Comparison of ENCODE assay signal across 15 cellular contexts in the genomic region with DNA sequence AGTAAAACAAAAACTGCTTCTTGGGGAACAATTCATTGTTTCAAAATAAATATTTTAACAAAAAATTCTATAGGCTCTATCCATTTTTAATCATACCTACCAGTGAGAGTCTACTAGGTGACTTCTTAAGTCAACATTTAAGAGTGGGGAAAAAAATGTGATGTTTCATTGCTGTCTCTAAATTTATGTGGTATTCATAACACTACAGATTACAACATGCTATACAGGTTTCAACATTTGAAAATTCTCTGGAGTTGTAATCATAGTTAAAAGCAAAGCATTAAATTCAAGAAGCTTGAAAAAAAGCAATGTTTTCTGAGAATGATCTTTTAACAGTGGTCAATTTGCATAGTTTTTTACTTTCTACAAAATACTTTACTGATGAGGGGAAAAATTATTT. TPM values are rescaled to one million over a fixed set of nuclear protein-coding genes. Genes with fewer than 3 reads are reported as not detected.
DNase-seq lines count a peak whose midpoint lies in the region; ATAC-seq and TF ChIP-seq lines count a peak whose summit lies in the region.
"Had no signal": no experiment of that assay in that cellular context is flagged by ENCODE, and none has a peak within 500 bp of the region (broad histone marks: within the 10 kb centered on the region; RNA-seq: fewer than 3 reads in every experiment).

No MANE protein-coding gene starts in this region.

- peak; percentile 66 for DNase-seq in GM23248
- no peak for DNase-seq in RWPE2 (ENCODE audit: low spot score)
- no peak for DNase-seq in epithelial cell of prostate (ENCODE audit: low read depth, low spot score)
- no peak for DNase-seq in mesenchymal stem cell
- DNase-seq in stimulated activated naive CD8-positive, alpha-beta T cell treated with anti-CD3 and anti-CD28 coated beads, Interleukin-15, Interleukin-2, amounts not matched to agents 100 U/mL and 50 U/mL, for 24 hours = no peak
- DNase-seq: Calu3; CD4-positive, CD25-positive, alpha-beta regulatory T cell; Kasumi-1; NCI-H1417; NCI-H2029; NCI-H2171 treated with DMSO at 0.1 percent for 48 hours; NCI-H82; Peyer's patch had no signal

- H3K79me2 ChIP-seq in GM23248 (ENCODE audit: insufficient read depth) = peaks cover 79% of the 10 kb centered on the region

- H2BK5ac ChIP-seq in mesenchymal stem cell (ENCODE audit: low read depth, low read length, poor library complexity, severe bottlenecking) = no peak overlapping the region

- H4K91ac ChIP-seq in mesenchymal stem cell (ENCODE audit: low read length) = no peak overlapping the region

- ATAC-seq in RWPE2 (ENCODE audit: low read depth) (peak; percentile 81), HG03457 (IDR thresholded peaks at IDR 0.05; ENCODE audit: unreplicated experiment) (no peak), GM21423 (IDR thresholded peaks at IDR 0.05; ENCODE audit: unreplicated experiment) (no peak)
- ATAC-seq in stimulated activated naive CD8-positive, alpha-beta T cell treated with anti-CD3 and anti-CD28 coated beads, Interleukin-15, Interleukin-2, amounts not matched to agents 100 U/mL and 50 U/mL, for 24 hours = no peak

- in situ Hi-C loops in GM23248 (cut with MboI) = no loop called here

- peak overlapping the region; percentile 45 for H3K4me2 ChIP-seq in GM23248 (ENCODE audit: unreplicated experiment)
- no peak overlapping the region for H3K4me2 ChIP-seq in mesenchymal stem cell (ENCODE audit: low read length, poor library complexity, severe bottlenecking)

- no peaks in the 10 kb centered on the region for H3K9me2 ChIP-seq in GM23248 (ENCODE audit: insufficient read depth)

- H3K9ac ChIP-seq in GM23248 = no peak overlapping the region
- peak overlapping the region; percentile 23 for H3K9ac ChIP-seq in mesenchymal stem cell (ENCODE audit: low read length)

- no peak overlapping the region for H3K14ac ChIP-seq in mesenchymal stem cell (ENCODE audit: low read length in 2 of 2)

- no peak overlapping the region for H3K18ac ChIP-seq in mesenchymal stem cell (ENCODE audit: low read depth in 1 of 2, low read length in 2 of 2)

- H3K4ac ChIP-seq in mesenchymal stem cell (ENCODE audit: low read depth in 1 of 2, low read length in 2 of 2) = no peak overlapping the region

- H2AK5ac ChIP-seq in mesenchymal stem cell (ENCODE audit: low read length, severe bottlenecking) = no peak overlapping the region

- H2AFZ ChIP-seq in GM23248 = no peak overlapping the region
- no peak overlapping the region for H2AFZ ChIP-seq in mesenchymal stem cell (ENCODE audit: low read depth, low read length)

- no peak overlapping the region for H2BK15ac ChIP-seq in mesenchymal stem cell (ENCODE audit: low read depth, poor library complexity, severe bottlenecking)

- no peak for TF ChIP-seq CTCF in RWPE2 (IDR thresholded peaks at IDR 0.05; ENCODE audit: poor library complexity, severe bottlenecking)

- H3F3A ChIP-seq in GM23248 (ENCODE audit: insufficient read depth) = peaks cover 23% of the 10 kb centered on the region

- no peak overlapping the region for H3K23ac ChIP-seq in mesenchymal stem cell (ENCODE audit: low read length in 2 of 2)

- no peak overlapping the region for H2BK120ac ChIP-seq in mesenchymal stem cell (ENCODE audit: low read depth, low read length)

- no peak overlapping the region for H2BK12ac ChIP-seq in mesenchymal stem cell (ENCODE audit: low read length in 2 of 2)

- H3K27ac ChIP-seq in GM23248 = peak overlapping the region; percentile 44
- peak overlapping the region; percentile 45 for H3K27ac ChIP-seq in RWPE2 (ENCODE audit: poor library complexity, severe bottlenecking)
- H3K27ac ChIP-seq in epithelial cell of prostate = peak overlapping the region; percentile 27
- no peak overlapping the region for H3K27ac ChIP-seq in mesenchymal stem cell (ENCODE audit: low read length, poor library complexity, severe bottlenecking)
- H3K27ac ChIP-seq: Peyer's patch had no signal

- no peak overlapping the region for H4K8ac ChIP-seq in mesenchymal stem cell (ENCODE audit: low read length)

- H3K27me3 ChIP-seq in GM23248 (replicated peaks; ENCODE audit: insufficient read depth) (no peaks in the 10 kb centered on the region), RWPE2 (ENCODE audit: insufficient read depth, poor library complexity, severe bottlenecking) (no peaks in the 10 kb centered on the region), mesenchymal stem cell (ENCODE audit: control insufficient read depth in 1 of 2, insufficient read depth in 1 of 2, low read length in 2 of 2) (no peaks in the 10 kb centered on the region)
- H3K27me3 ChIP-seq: Peyer's patch had no signal

- peaks cover 5% of the 10 kb centered on the region for H3K79me1 ChIP-seq in mesenchymal stem cell (replicated peaks; ENCODE audit: low read length, poor library complexity, severe bottlenecking)

- H3K9me3 ChIP-seq in GM23248 (ENCODE audit: low read depth) (no peaks in the 10 kb centered on the region), RWPE2 (ENCODE audit: severe bottlenecking) (no peaks in the 10 kb centered on the region), mesenchymal stem cell (ENCODE audit: control insufficient read depth, low read length) (no peaks in the 10 kb centered on the region)
- H3K9me3 ChIP-seq: Peyer's patch had no signal

- no peaks in the 10 kb centered on the region for H4K20me1 ChIP-seq in GM23248 (ENCODE audit: insufficient read depth)

- H3K4me3 ChIP-seq in GM23248 (no peak overlapping the region), RWPE2 (ENCODE audit: severe bottlenecking) (no peak overlapping the region), mesenchymal stem cell (ENCODE audit: insufficient read depth in 1 of 2, low read depth in 1 of 2, low read length in 2 of 2) (no peak overlapping the region)
- H3K4me3 ChIP-seq: Peyer's patch had no signal

- H3K36me3 ChIP-seq in GM23248 (ENCODE audit: low read depth) (no peaks in the 10 kb centered on the region), RWPE2 (ENCODE audit: low read depth) (no peaks in the 10 kb centered on the region), mesenchymal stem cell (ENCODE audit: control insufficient read depth in 1 of 2, insufficient read depth in 2 of 2, low read depth in 1 of 2, low read length in 2 of 2) (no peaks in the 10 kb centered on the region)
- H3K36me3 ChIP-seq: Peyer's patch had no signal

- H3K4me1 ChIP-seq in GM23248 (ENCODE audit: insufficient read depth) (peaks cover 29% of the 10 kb centered on the region), RWPE2 (ENCODE audit: insufficient read depth, poor library complexity, severe bottlenecking) (peaks cover 19% of the 10 kb centered on the region), mesenchymal stem cell (ENCODE audit: control insufficient read depth, insufficient read depth, low read depth, low read length) (no peaks in the 10 kb centered on the region)
- H3K4me1 ChIP-seq: Peyer's patch had no signal

RNA-seq across cellular contexts. Expression of gene SBF2, which starts 18.3 kb away (rescaled TPM):
- 32.7 and 42.7 TPM in 2 replicates for total RNA-seq in GM23248 (2014; rRNA removed; shearing (Covaris generic))
- 18.8 and 21.9 TPM in 2 replicates for polyA plus RNA-seq in GM23248 (2016; fragmentation: Nextera tagmentation; extraction: Ambion mirVana)
- polyA plus RNA-seq in mesenchymal stem cell (2013, experiment 1 of 2) = 21.0 TPM
- 20.2 TPM for polyA plus RNA-seq in mesenchymal stem cell (2013, experiment 2 of 2)

RNA-seq across cellular contexts. Expression of gene ADM, which starts 29.2 kb away (rescaled TPM):
- total RNA-seq in GM23248 (2014; rRNA removed; shearing (Covaris generic)) = 537 and 551 TPM in 2 replicates
- 451 and 460 TPM in 2 replicates for polyA plus RNA-seq in GM23248 (2016; fragmentation: Nextera tagmentation; extraction: Ambion mirVana)
- polyA plus RNA-seq in mesenchymal stem cell (2013, experiment 1 of 2) = 90.3 TPM
- 87.3 TPM for polyA plus RNA-seq in mesenchymal stem cell (2013, experiment 2 of 2)
- polyA plus RNA-seq: CD4-positive, CD25-positive, alpha-beta regulatory T cell had no signal
